Comparison of ENCODE assay signal across 17 cellular contexts in the genomic region with DNA sequence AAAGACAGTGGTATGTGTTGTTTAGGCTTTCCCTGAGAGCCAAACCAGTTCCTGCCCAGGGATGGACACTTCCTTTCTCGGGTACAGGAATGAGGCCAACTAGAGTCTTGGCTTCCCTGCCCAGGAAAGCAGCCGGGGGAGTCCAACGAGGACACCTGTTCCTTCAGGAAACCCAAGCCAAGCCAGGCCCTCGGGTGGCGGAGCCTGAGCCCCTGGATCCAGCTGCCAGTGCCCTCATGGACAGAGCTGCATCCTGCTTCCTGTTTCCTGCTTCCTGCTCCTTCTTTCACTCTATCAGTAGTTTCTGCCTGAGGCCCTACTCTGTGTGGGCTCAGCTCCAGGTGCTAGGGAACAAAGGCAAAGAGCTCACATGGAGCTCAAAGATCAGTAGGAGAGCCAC. TPM values are rescaled to one million over a fixed set of nuclear protein-coding genes. Genes with fewer than 3 reads are reported as not detected.
A peak's percentile ranks its signal among the peaks of the same experiment; 100 is the strongest.
DNase-seq lines count a peak whose midpoint lies in the region; ATAC-seq, FAIRE-seq and TF ChIP-seq lines count a peak whose summit lies in the region.
"Had no signal": no experiment of that assay in that cellular context is flagged by ENCODE, and none has a peak within 500 bp of the region (broad histone marks: within the 10 kb centered on the region; RNA-seq: fewer than 3 reads in every experiment).

No MANE protein-coding gene starts in this region.

- dilution Hi-C loops in endothelial cell of umbilical vein (cut with MboI; ENCODE audit: extremely low pct_ligation_motif_present, low sequenced_read_pairs), result no loop called here

- peak overlapping the region; percentile 63 for H3K27ac ChIP-seq in C4-2B
- H3K27ac ChIP-seq in PC-3 (ENCODE audit: low read length), result no peak overlapping the region
- H3K27ac ChIP-seq in endothelial cell of umbilical vein (ENCODE audit: insufficient read depth, low read depth, low read length), result no peak overlapping the region
- no peak overlapping the region for H3K27ac ChIP-seq in gastrocnemius medialis
- H3K27ac ChIP-seq: HL-60, KMS-11, Peyer's patch had no signal

- H2AFZ ChIP-seq in PC-3 (ENCODE audit: low read length), result no peak overlapping the region
- no peak overlapping the region for H2AFZ ChIP-seq in endothelial cell of umbilical vein (ENCODE audit: low read depth, low read length)

- TF ChIP-seq POLR2A in endothelial cell of umbilical vein (IDR thresholded peaks at IDR 0.05; ENCODE audit: low read depth, low read length), result no peak
- TF ChIP-seq POLR2A in gastrocnemius medialis (IDR thresholded peaks at IDR 0.05), result no peak
- no peak for TF ChIP-seq POLR2A in erythroblast (IDR thresholded peaks at IDR 0.05; ENCODE audit: low read length)

- H3K9me3 ChIP-seq in PC-3 (ENCODE audit: low read length), result no peaks in the 10 kb centered on the region
- no peaks in the 10 kb centered on the region for H3K9me3 ChIP-seq in endothelial cell of umbilical vein (replicated peaks; ENCODE audit: control insufficient read depth, insufficient read depth, low read length)
- no peaks in the 10 kb centered on the region for H3K9me3 ChIP-seq in gastrocnemius medialis
- H3K9me3 ChIP-seq: BE2C, Peyer's patch had no signal

- no peaks in the 10 kb centered on the region for H3K9me2 ChIP-seq in PC-3 (replicated peaks; ENCODE audit: low read length)

- H4K20me1 ChIP-seq in PC-3 (ENCODE audit: low read length) (no peaks in the 10 kb centered on the region), endothelial cell of umbilical vein (replicated peaks; ENCODE audit: control insufficient read depth, extremely low read depth, insufficient read depth, low read length) (no peaks in the 10 kb centered on the region)

- no peak for TF ChIP-seq CTCF in C4-2B (conservative IDR thresholded peaks at IDR 0.05)
- TF ChIP-seq CTCF in PC-3 (conservative IDR thresholded peaks at IDR 0.05; ENCODE audit: low read depth, low read length), result no peak
- TF ChIP-seq CTCF in endothelial cell of umbilical vein (IDR thresholded peaks at IDR 0.05; ENCODE audit: extremely low read depth in 1 of 2, insufficient read depth in 1 of 2, low read depth in 1 of 2, low read length in 2 of 2), result no peak
- TF ChIP-seq CTCF in gastrocnemius medialis (IDR thresholded peaks at IDR 0.05 in 4 of 5, conservative IDR thresholded peaks at IDR 0.05 in 1 of 5), result no peak

- no peaks in the 10 kb centered on the region for H3K4me1 ChIP-seq in PC-3 (ENCODE audit: insufficient read depth, low read length)
- peaks cover 4% of the 10 kb centered on the region for H3K4me1 ChIP-seq in endothelial cell of umbilical vein (ENCODE audit: control insufficient read depth, extremely low read depth, insufficient read depth, low read length)
- peaks cover 10 to 12% of the 10 kb centered on the region in 2 donors for H3K4me1 ChIP-seq in gastrocnemius medialis
- H3K4me1 ChIP-seq: BE2C, Peyer's patch had no signal

- FAIRE-seq in endothelial cell of umbilical vein (lab: Jason Lieb, UNC), result peak; percentile 76

- no peak overlapping the region for H3K9ac ChIP-seq in PC-3 (ENCODE audit: low read length)
- H3K9ac ChIP-seq in endothelial cell of umbilical vein (replicated peaks; ENCODE audit: extremely low read depth, insufficient read depth, low read length), result no peak overlapping the region
- H3K9ac ChIP-seq: KMS-11 had no signal

- H3K4me2 ChIP-seq in PC-3 (ENCODE audit: low read length) (no peak overlapping the region), endothelial cell of umbilical vein (ENCODE audit: insufficient read depth, low read length) (no peak overlapping the region)
- H3K4me2 ChIP-seq: KMS-11 had no signal

- no peaks in the 10 kb centered on the region for H3K27me3 ChIP-seq in PC-3 (ENCODE audit: low read length)
- H3K27me3 ChIP-seq in endothelial cell of umbilical vein (ENCODE audit: control insufficient read depth in 2 of 2, insufficient read depth in 2 of 2, low read length in 2 of 2), result peaks cover 0 to 7% of the 10 kb centered on the region in 2 experiments
- no peaks in the 10 kb centered on the region for H3K27me3 ChIP-seq in gastrocnemius medialis
- H3K27me3 ChIP-seq: BE2C, Peyer's patch had no signal

- no peak overlapping the region for H3K4me3 ChIP-seq in PC-3 (ENCODE audit: low read length)
- H3K4me3 ChIP-seq in endothelial cell of umbilical vein (replicated peaks in 1 of 3; ENCODE audit: insufficient read depth in 1 of 3, low read depth in 1 of 3, low read length in 3 of 3), result no peak overlapping the region
- no peak overlapping the region for H3K4me3 ChIP-seq in gastrocnemius medialis
- H3K4me3 ChIP-seq: Peyer's patch had no signal

- H3K9me1 ChIP-seq in endothelial cell of umbilical vein (replicated peaks; ENCODE audit: control insufficient read depth, extremely low read depth, insufficient read depth, low read length), result no peaks in the 10 kb centered on the region

- BruUV-seq in PC-3 (replicated peaks; lab: Mats Ljungman, UMichigan) (no TSS peak), endothelial cell of umbilical vein (replicated peaks; lab: Mats Ljungman, UMichigan) (no TSS peak)

- H3F3A ChIP-seq in PC-3 (ENCODE audit: low read length, unreplicated experiment), result no peaks in the 10 kb centered on the region

- in situ Hi-C loops in gastrocnemius medialis (cut with MboI; ENCODE audit: low sequenced_read_pairs in 4 of 4), result no loop called here

- intact Hi-C loops in PC-3 (cut with micrococcal nuclease), result no loop called here
- intact Hi-C loops in endothelial cell of umbilical vein (cut with micrococcal nuclease), result no loop called here
- intact Hi-C loops in gastrocnemius medialis (cut with DNase I; ENCODE audit: low total_unique reads), result no loop called here

- DNase-seq in PC-3 (no peak), endothelial cell of umbilical vein (ENCODE audit: low read depth, low spot score) (peak; percentile 8), gastrocnemius medialis (peak in 1 of 2 donors; percentile 56), erythroblast (lab: John Stamatoyannopoulos, UW) (no peak)
- no peak for DNase-seq in stimulated activated CD4-positive, alpha-beta T cell treated with anti-CD3 and anti-CD28 coated beads, Interleukin-4, amount 100 ng/mL, for 1 hour
- DNase-seq in activated CD4-positive, alpha-beta T cell treated with anti-CD3 and anti-CD28 coated beads, Interleukin-2, amount 50 U/mL, for 4 hours, result no peak
- DNase-seq: BE2C; CD8-positive, alpha-beta memory T cell; GOT3; NCI-H2029; NCI-H2171 treated with DMSO at 0.1 percent for 48 hours; NCI-H510A; Peyer's patch; SHP77 treated with DMSO at 0.1 percent for 48 hours had no signal

- H3K36me3 ChIP-seq in PC-3 (ENCODE audit: low read depth, low read length), result no peaks in the 10 kb centered on the region
- H3K36me3 ChIP-seq in endothelial cell of umbilical vein (ENCODE audit: control insufficient read depth in 2 of 2, extremely low read depth in 1 of 2, insufficient read depth in 2 of 2, low read length in 2 of 2), result no peaks in the 10 kb centered on the region
- no peaks in the 10 kb centered on the region for H3K36me3 ChIP-seq in gastrocnemius medialis
- H3K36me3 ChIP-seq: BE2C, Peyer's patch had no signal

- H3K79me2 ChIP-seq in PC-3 (ENCODE audit: low read length) (no peaks in the 10 kb centered on the region), endothelial cell of umbilical vein (ENCODE audit: control insufficient read depth, insufficient read depth, low read length) (no peaks in the 10 kb centered on the region)

- CTCF ChIA-PET in PC-3 (lab: Charles Lee), result no interaction called here
- CTCF ChIA-PET in endothelial cell of umbilical vein (lab: Charles Lee), result interaction anchor here (1.3 to 2.3 kb wide), 3 partner anchors 76 to 285 kb away, joined by 4 to 14 read pairs (median 4); no protein-coding TSS in a partner anchor

- POLR2A ChIA-PET in PC-3 (lab: Charles Lee; ENCODE audit: unreplicated experiment), result no interaction called here
- POLR2A ChIA-PET in endothelial cell of umbilical vein (lab: Charles Lee), result no interaction called here

- ATAC-seq in PC-3 (peak; percentile 21; the same call in 1 of the 2 replicates), gastrocnemius medialis (peak; percentile 54 to 77)

TF ChIP-seq in endothelial cell of umbilical vein, 7 proteins besides CTCF, POLR2A, EP300 and RAD21:
- no peak for TF ChIP-seq EZH2 (IDR thresholded peaks at IDR 0.05; ENCODE audit: borderline replicate concordance, low read depth, low read length, severe bottlenecking)
- no peak for TF ChIP-seq MYC (IDR thresholded peaks at IDR 0.05; ENCODE audit: low read depth, low read length)
- TF ChIP-seq POLR2AphosphoS5 (IDR thresholded peaks at IDR 0.05; ENCODE audit: insufficient read depth, low read depth, low read length), result no peak
- no peak for TF ChIP-seq FOS (IDR thresholded peaks at IDR 0.05; ENCODE audit: borderline replicate concordance, insufficient read depth, low read length)
- TF ChIP-seq, protein P1, sequence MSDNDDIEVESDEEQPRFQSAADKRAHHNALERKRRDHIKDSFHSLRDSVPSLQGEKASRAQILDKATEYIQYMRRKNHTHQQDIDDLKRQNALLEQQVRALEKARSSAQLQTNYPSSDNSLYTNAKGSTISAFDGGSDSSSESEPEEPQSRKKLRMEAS (IDR thresholded peaks at IDR 0.05; ENCODE audit: insufficient read depth, insufficient read length), result no peak
- no peak for TF ChIP-seq JUN (IDR thresholded peaks at IDR 0.05; ENCODE audit: borderline replicate concordance, insufficient read depth, insufficient read length, low read depth)
- TF ChIP-seq GATA2 (IDR thresholded peaks at IDR 0.05; ENCODE audit: insufficient read depth, insufficient read length, low read depth, low read length), result no peak

RNA-seq across cellular contexts. Expression of a gene that starts 7.9 kb away (rescaled TPM):
- 12.8 and 17.3 TPM in 2 replicates for total RNA-seq in PC-3 (2014; rRNA removed)
- 58.3 and 59.2 TPM in 2 replicates for total RNA-seq in endothelial cell of umbilical vein
- 29.4 and 29.9 TPM in 2 replicates for polyA plus RNA-seq in endothelial cell of umbilical vein
- 29.7 and 31.1 TPM in 2 replicates for polyA plus RNA-seq in endothelial cell of umbilical vein (2011; cell fraction: cytosol; rRNA removed)
- 20.5 and 25.2 TPM in 2 replicates for polyA plus RNA-seq in endothelial cell of umbilical vein (2011; cell fraction: nucleus; rRNA removed)
- 44.4 and 51.5 TPM in 2 replicates for polyA plus RNA-seq in endothelial cell of umbilical vein (2012)
- polyA minus RNA-seq in endothelial cell of umbilical vein, result 24.2 and 27.6 TPM in 2 replicates
- not detected for polyA minus RNA-seq in endothelial cell of umbilical vein (2011; cell fraction: cytosol; rRNA and poly(A)+ RNA removed)
- polyA minus RNA-seq in endothelial cell of umbilical vein (2011; cell fraction: nucleus; rRNA and poly(A)+ RNA removed), result 8.2 and 8.6 TPM in 2 replicates
- 10 to 100 TPM; 14.6 to 62.0 (median 20.6) TPM for total RNA-seq in gastrocnemius medialis
- polyA plus RNA-seq: CD8-positive, alpha-beta memory T cell had no signal
